In the genomic region with DNA sequence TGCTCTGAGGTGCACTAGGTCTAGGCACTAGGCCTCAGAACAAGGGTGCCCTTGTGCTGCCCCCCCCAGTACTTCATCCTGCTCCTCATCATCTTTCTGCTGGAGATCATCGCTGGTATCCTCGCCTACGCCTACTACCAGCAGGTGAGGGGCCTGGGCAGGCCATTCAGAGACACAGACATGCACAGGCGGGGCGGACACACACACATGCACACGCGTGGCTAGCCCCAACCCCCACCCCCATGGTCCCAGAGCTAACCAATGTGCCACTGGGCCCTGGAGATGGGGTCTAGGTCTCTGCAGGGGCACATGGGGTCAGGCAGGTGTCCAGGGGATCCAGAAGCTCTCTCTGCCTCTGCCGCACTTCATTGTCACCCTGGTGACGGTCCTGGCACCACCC, we compare ENCODE assay signal across 2 cellular contexts.
TF ChIP-seq lines count a peak whose summit lies in the region.

No MANE protein-coding gene starts in this region.

TF ChIP-seq in A549, 52 proteins besides CTCF, POLR2A, EP300 and RAD21:
- TF ChIP-seq, protein P1, sequence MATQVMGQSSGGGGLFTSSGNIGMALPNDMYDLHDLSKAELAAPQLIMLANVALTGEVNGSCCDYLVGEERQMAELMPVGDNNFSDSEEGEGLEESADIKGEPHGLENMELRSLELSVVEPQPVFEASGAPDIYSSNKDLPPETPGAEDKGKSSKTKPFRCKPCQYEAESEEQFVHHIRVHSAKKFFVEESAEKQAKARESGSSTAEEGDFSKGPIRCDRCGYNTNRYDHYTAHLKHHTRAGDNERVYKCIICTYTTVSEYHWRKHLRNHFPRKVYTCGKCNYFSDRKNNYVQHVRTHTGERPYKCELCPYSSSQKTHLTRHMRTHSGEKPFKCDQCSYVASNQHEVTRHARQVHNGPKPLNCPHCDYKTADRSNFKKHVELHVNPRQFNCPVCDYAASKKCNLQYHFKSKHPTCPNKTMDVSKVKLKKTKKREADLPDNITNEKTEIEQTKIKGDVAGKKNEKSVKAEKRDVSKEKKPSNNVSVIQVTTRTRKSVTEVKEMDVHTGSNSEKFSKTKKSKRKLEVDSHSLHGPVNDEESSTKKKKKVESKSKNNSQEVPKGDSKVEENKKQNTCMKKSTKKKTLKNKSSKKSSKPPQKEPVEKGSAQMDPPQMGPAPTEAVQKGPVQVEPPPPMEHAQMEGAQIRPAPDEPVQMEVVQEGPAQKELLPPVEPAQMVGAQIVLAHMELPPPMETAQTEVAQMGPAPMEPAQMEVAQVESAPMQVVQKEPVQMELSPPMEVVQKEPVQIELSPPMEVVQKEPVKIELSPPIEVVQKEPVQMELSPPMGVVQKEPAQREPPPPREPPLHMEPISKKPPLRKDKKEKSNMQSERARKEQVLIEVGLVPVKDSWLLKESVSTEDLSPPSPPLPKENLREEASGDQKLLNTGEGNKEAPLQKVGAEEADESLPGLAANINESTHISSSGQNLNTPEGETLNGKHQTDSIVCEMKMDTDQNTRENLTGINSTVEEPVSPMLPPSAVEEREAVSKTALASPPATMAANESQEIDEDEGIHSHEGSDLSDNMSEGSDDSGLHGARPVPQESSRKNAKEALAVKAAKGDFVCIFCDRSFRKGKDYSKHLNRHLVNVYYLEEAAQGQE (IDR thresholded peaks at IDR 0.05), result no peak
- no peak for TF ChIP-seq MAZ (IDR thresholded peaks at IDR 0.05; ENCODE audit: borderline replicate concordance, low read depth, low read length)
- TF ChIP-seq, protein P2, sequence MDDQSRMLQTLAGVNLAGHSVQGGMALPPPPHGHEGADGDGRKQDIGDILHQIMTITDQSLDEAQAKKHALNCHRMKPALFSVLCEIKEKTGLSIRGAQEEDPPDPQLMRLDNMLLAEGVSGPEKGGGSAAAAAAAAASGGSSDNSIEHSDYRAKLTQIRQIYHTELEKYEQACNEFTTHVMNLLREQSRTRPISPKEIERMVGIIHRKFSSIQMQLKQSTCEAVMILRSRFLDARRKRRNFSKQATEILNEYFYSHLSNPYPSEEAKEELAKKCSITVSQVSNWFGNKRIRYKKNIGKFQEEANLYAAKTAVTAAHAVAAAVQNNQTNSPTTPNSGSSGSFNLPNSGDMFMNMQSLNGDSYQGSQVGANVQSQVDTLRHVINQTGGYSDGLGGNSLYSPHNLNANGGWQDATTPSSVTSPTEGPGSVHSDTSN (IDR thresholded peaks at IDR 0.05), result peak; percentile 35; the same call in 1 of the 2 replicates
- no peak; the same call in 1 of the 2 replicates for TF ChIP-seq GATA3 (IDR thresholded peaks at IDR 0.05; ENCODE audit: borderline replicate concordance)

TF ChIP-seq in IMR-90, 13 proteins besides CTCF, POLR2A, EP300 and RAD21:
- TF ChIP-seq SMC3 (IDR thresholded peaks at IDR 0.05; ENCODE audit: low read depth, low read length) (no peak), FOS (IDR thresholded peaks at IDR 0.05; ENCODE audit: low read depth, low read length) (no peak), RFX5 (IDR thresholded peaks at IDR 0.05; ENCODE audit: low read depth, low read length) (no peak), CEBPB (IDR thresholded peaks at IDR 0.05; ENCODE audit: low read depth, low read length) (no peak), MXI1 (IDR thresholded peaks at IDR 0.05; ENCODE audit: borderline replicate concordance, low read depth, low read length) (no peak), RCOR1 (IDR thresholded peaks at IDR 0.05; ENCODE audit: insufficient replicate concordance, low read length) (no peak), MAFK (IDR thresholded peaks at IDR 0.05; ENCODE audit: low read depth, low read length) (no peak), NFE2L2 (IDR thresholded peaks at IDR 0.05; ENCODE audit: low read depth, low read length) (no peak), MAZ (IDR thresholded peaks at IDR 0.05; ENCODE audit: borderline replicate concordance, low read depth, low read length) (no peak), CHD1 (IDR thresholded peaks at IDR 0.05; ENCODE audit: low read depth, low read length) (no peak), BHLHE40 (IDR thresholded peaks at IDR 0.05; ENCODE audit: low read depth, low read length) (no peak)
- TF ChIP-seq, protein P3, sequence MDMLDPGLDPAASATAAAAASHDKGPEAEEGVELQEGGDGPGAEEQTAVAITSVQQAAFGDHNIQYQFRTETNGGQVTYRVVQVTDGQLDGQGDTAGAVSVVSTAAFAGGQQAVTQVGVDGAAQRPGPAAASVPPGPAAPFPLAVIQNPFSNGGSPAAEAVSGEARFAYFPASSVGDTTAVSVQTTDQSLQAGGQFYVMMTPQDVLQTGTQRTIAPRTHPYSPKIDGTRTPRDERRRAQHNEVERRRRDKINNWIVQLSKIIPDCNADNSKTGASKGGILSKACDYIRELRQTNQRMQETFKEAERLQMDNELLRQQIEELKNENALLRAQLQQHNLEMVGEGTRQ (IDR thresholded peaks at IDR 0.05; ENCODE audit: low read depth, low read length), result no peak
- TF ChIP-seq, protein P4, sequence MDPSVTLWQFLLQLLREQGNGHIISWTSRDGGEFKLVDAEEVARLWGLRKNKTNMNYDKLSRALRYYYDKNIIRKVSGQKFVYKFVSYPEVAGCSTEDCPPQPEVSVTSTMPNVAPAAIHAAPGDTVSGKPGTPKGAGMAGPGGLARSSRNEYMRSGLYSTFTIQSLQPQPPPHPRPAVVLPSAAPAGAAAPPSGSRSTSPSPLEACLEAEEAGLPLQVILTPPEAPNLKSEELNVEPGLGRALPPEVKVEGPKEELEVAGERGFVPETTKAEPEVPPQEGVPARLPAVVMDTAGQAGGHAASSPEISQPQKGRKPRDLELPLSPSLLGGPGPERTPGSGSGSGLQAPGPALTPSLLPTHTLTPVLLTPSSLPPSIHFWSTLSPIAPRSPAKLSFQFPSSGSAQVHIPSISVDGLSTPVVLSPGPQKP (IDR thresholded peaks at IDR 0.05; ENCODE audit: borderline replicate concordance, low read depth, low read length), result no peak
